ENCODE assay signal across 8 cellular contexts in genomic region chr13:27425918-27426630, GRCh38. TPM values are rescaled to one million over a fixed set of nuclear protein-coding genes. Genes with fewer than 3 reads are reported as not detected.
A peak's percentile ranks its signal among the peaks of the same experiment; 100 is the strongest.
DNase-seq lines count a peak whose midpoint lies in the region; ATAC-seq, FAIRE-seq and TF ChIP-seq lines count a peak whose summit lies in the region.

No MANE protein-coding gene starts in this region.

- peak; percentile 41 to 54 (median 54); a peak in 5 of 6 replicates for TF ChIP-seq CTCF in K562 (IDR thresholded peaks at IDR 0.05 in 2 of 3, conservative IDR thresholded peaks at IDR 0.05 in 1 of 3; ENCODE audit: insufficient read depth in 2 of 3, low read depth in 1 of 3, low read length in 3 of 3)

- peaks cover 32 to 43% of the 10 kb centered on the region in 2 experiments for H3K4me1 ChIP-seq in K562 (replicated peaks in 1 of 2; ENCODE audit: control insufficient read depth in 2 of 2, insufficient read depth in 2 of 2, low read length in 2 of 2)
- peaks cover 20% of the 10 kb centered on the region for H3K4me1 ChIP-seq in iPS-18a (ENCODE audit: control insufficient read depth, low read depth, low read length)
- H3K4me1 ChIP-seq in small intestine (ENCODE audit: control insufficient read depth in 2 of 2, insufficient read depth in 1 of 2, low read depth in 1 of 2, low read length in 1 of 2) = peaks cover 0 to 9% of the 10 kb centered on the region in 2 donors

- peak overlapping the region; percentile 83 for H3K4me3 ChIP-seq in GM08714 (ENCODE audit: low read length)
- H3K4me3 ChIP-seq in K562 = peak overlapping the region; percentile 65
- H3K4me3 ChIP-seq in iPS-18a (ENCODE audit: low read length) = peak overlapping the region; percentile 72
- peak overlapping the region; percentile 10 to 68 for H3K4me3 ChIP-seq in small intestine (ENCODE audit: low read depth in 1 of 2, low read length in 2 of 2)

- H3K79me2 ChIP-seq in K562 (ENCODE audit: control insufficient read depth, insufficient read depth, low read length) = peaks cover 60% of the 10 kb centered on the region

- peaks cover 7% of the 10 kb centered on the region; the same call in 1 of the 2 replicates for H4K20me1 ChIP-seq in K562 (replicated peaks; ENCODE audit: control insufficient read depth, insufficient read depth, low read length)

- peaks cover 49% of the 10 kb centered on the region for H3K36me3 ChIP-seq in K562 (ENCODE audit: control insufficient read depth, insufficient read depth, low read length)
- peaks cover 34% of the 10 kb centered on the region for H3K36me3 ChIP-seq in iPS-18a (ENCODE audit: control insufficient read depth, low read depth, low read length)
- H3K36me3 ChIP-seq in small intestine (ENCODE audit: control insufficient read depth in 2 of 2, insufficient read depth in 2 of 2, low read length in 2 of 2) = no peaks in the 10 kb centered on the region

- in situ Hi-C loops in K562 (cut with MboI) = no loop called here

- BruUV-seq in K562 (replicated peaks; lab: Mats Ljungman, UMichigan) = no TSS peak

- H2AFZ ChIP-seq in K562 (ENCODE audit: low read depth, low read length) = peak overlapping the region; percentile 49; the same call in 1 of the 2 replicates

- no peaks in the 10 kb centered on the region for H3K9me3 ChIP-seq in K562 (replicated peaks; ENCODE audit: control insufficient read depth, insufficient read depth, low read depth, low read length)
- no peaks in the 10 kb centered on the region for H3K9me3 ChIP-seq in iPS-18a (ENCODE audit: control insufficient read depth, low read depth, low read length)
- no peaks in the 10 kb centered on the region for H3K9me3 ChIP-seq in small intestine (ENCODE audit: control insufficient read depth, low read depth)

- TF ChIP-seq EP300 in K562 (IDR thresholded peaks at IDR 0.05; ENCODE audit: low read length) = no peak

- no peaks in the 10 kb centered on the region for H3K9me1 ChIP-seq in K562 (ENCODE audit: control insufficient read depth, insufficient read depth, low read length)

- peak overlapping the region; percentile 88 to 98; a peak in 3 of 4 replicates for H3K9ac ChIP-seq in K562 (ENCODE audit: insufficient read depth in 1 of 2, low read depth in 2 of 2, low read length in 2 of 2)
- H3K9ac ChIP-seq in iPS-18a (ENCODE audit: low read length) = no peak overlapping the region

- H3K27ac ChIP-seq in K562 (ENCODE audit: extremely low read depth, low read depth, low read length) (peak overlapping the region; percentile 85), iPS-18a (ENCODE audit: low read length) (no peak overlapping the region), small intestine (ENCODE audit: low read depth in 1 of 2, low read length in 1 of 2) (peak overlapping the region; percentile 89 to 98)

- POLR2A ChIA-PET in K562 (lab: Yijun Ruan, JAX) = interaction anchor here (0.5 to 3.0 kb wide), 4 partner anchors 9 to 443 kb away, joined by 3 to 16 read pairs (median 8); partner anchors contain the start of gene MTIF3

- peak overlapping the region; percentile 98 for H3K4me2 ChIP-seq in K562 (ENCODE audit: insufficient read depth, low read length)

- peak; percentile 68 for DNase-seq in NCI-H1092 treated with DMSO at 0.1 percent for 48 hours (lab: John Stamatoyannopoulos, UW)
- DNase-seq in T-helper 22 cell (ENCODE audit: low read depth) = peak; percentile 75
- DNase-seq in K562 (ENCODE audit: extremely low read depth in 1 of 4, low spot score in 3 of 4) = peak; percentile 38 to 81 (median 50)
- DNase-seq in small intestine = peak; percentile 95
- DNase-seq in NCI-H345 treated with DMSO at 0.1 percent for 48 hours (lab: John Stamatoyannopoulos, UW; ENCODE audit: unreplicated experiment) = no peak

- CTCF ChIA-PET in K562 (lab: Yijun Ruan, JAX; ENCODE audit: low intra/inter-chr PET ratio) = no interaction called here

- peak; percentile 56 for ATAC-seq in HG02571 (IDR thresholded peaks at IDR 0.05; ENCODE audit: unreplicated experiment)
- ATAC-seq in K562 = peak; percentile 76

- intact Hi-C loops in K562 (cut with micrococcal nuclease) = loop anchor here (2.0 kb wide), 1 partner anchor 25 kb away; the partner anchor contains the start of gene MTIF3

- peak; percentile 65 for TF ChIP-seq POLR2A in K562 (conservative IDR thresholded peaks at IDR 0.05)

- no peaks in the 10 kb centered on the region for H3K27me3 ChIP-seq in K562 (ENCODE audit: control insufficient read depth in 2 of 2, insufficient read depth in 2 of 2, low read length in 2 of 2)
- peaks cover 16% of the 10 kb centered on the region for H3K27me3 ChIP-seq in iPS-18a (ENCODE audit: control insufficient read depth, insufficient read depth, low read length)
- no peaks in the 10 kb centered on the region for H3K27me3 ChIP-seq in small intestine (ENCODE audit: control insufficient read depth in 2 of 2, insufficient read depth in 2 of 2, low read length in 2 of 2)

- FAIRE-seq in K562 (lab: Jason Lieb, UNC) = peak; percentile 80
- no peak for FAIRE-seq in small intestine (lab: Jason Lieb, UNC)

- 2% methylated on average over 14 of the region's 17 CpGs for WGBS in K562 (ENCODE audit: insufficient coverage, low coverage, missing lambda C conversion rate)
- 5 to 17% (median 5%) methylated on average over 17 of the region's 17 CpGs for WGBS in small intestine, 3 donors

- peak in 1 of 2 experiments; percentile 7; a peak in 1 of 4 replicates for TF ChIP-seq RAD21 in K562 (CRISPR knock-in tag; conservative IDR thresholded peaks at IDR 0.05 in 1 of 2, IDR thresholded peaks at IDR 0.05 in 1 of 2)

TF ChIP-seq in K562, 482 proteins besides CTCF, POLR2A, EP300 and RAD21 (continues in another document):
- no peak for TF ChIP-seq PHTF2 (CRISPR knock-in tag; IDR thresholded peaks at IDR 0.05)
- no peak for TF ChIP-seq ZNF449 (CRISPR knock-in tag; IDR thresholded peaks at IDR 0.05)
- TF ChIP-seq TCF7L2 (IDR thresholded peaks at IDR 0.05; ENCODE audit: low read depth, low read length) = no peak
- TF ChIP-seq SETDB1 (IDR thresholded peaks at IDR 0.05; ENCODE audit: low read length) = no peak
- TF ChIP-seq ZNF431 (CRISPR knock-in tag; IDR thresholded peaks at IDR 0.05) = no peak
- no peak for TF ChIP-seq RB1 (IDR thresholded peaks at IDR 0.05; ENCODE audit: low read depth)
- peak; percentile 48; the same call in 1 of the 2 replicates for TF ChIP-seq BCOR (IDR thresholded peaks at IDR 0.05)
- TF ChIP-seq PRMT5 (CRISPR knock-in tag; IDR thresholded peaks at IDR 0.05) = no peak

RNA-seq across cellular contexts. Expression of gene GTF3A, which starts 1.7 kb away (rescaled TPM):
- total RNA-seq in K562 (2011; cell fraction: chromatin; rRNA removed; ENCODE audit: low replicate concordance) = 33.9 and 37.6 TPM in 2 replicates
- total RNA-seq in K562 (2011; cell fraction: nucleolus; rRNA removed) = 30.0 and 31.3 TPM in 2 replicates
- total RNA-seq in K562 (2011; cell fraction: nucleoplasm; rRNA removed) = 35.6 and 63.0 TPM in 2 replicates
- 197 and 224 TPM in 2 replicates for total RNA-seq in K562 (2014; rRNA removed)
- total RNA-seq in K562 (2014; rRNA removed; fragmentation: Illumina TruSeq; extraction: Trizol) = 239 and 267 TPM in 2 replicates
- total RNA-seq in K562 (2015; rRNA removed; fragmentation: Illumina TruSeq; extraction: Trizol) = 184 and 203 TPM in 2 replicates
- total RNA-seq in K562 (2021) = 152 and 160 TPM in 2 replicates
- polyA plus RNA-seq in K562 (2011; rRNA removed) = 126 and 174 TPM in 2 replicates
- polyA plus RNA-seq in K562 (2011; cell fraction: cytosol; rRNA removed) = 69.8 and 130 TPM in 2 replicates
- 73.0 and 80.9 TPM in 2 replicates for polyA plus RNA-seq in K562 (2011; cell fraction: nucleus; rRNA removed)
- 119 and 134 TPM in 2 replicates for polyA plus RNA-seq in K562 (2012)
- polyA plus RNA-seq in K562 (2014; fragmentation: Illumina TruSeq; extraction: Trizol) = 261 and 303 TPM in 2 replicates
- polyA plus RNA-seq in K562 (2014; fragmentation: Nextera tagmentation; extraction: Ambion mirVana) = 10 to 100 TPM; 47.5 to 63.9 TPM
- 161 and 162 TPM in 2 replicates for polyA plus RNA-seq in K562 (2014; rRNA removed)
- polyA minus RNA-seq in K562 (2011; rRNA and poly(A)+ RNA removed) = 101 and 123 TPM in 2 replicates
- polyA minus RNA-seq in K562 (2011; cell fraction: cytosol; rRNA and poly(A)+ RNA removed) = 51.2 and 61.3 TPM in 2 replicates
- 41.2 and 50.1 TPM in 2 replicates for polyA minus RNA-seq in K562 (2011; cell fraction: nucleus; rRNA and poly(A)+ RNA removed)
- 100 to 1,000 TPM in 2 of 3 donors, 10 to 100 TPM in 1; 98.2 to 129 (median 126) TPM for polyA plus RNA-seq in small intestine

RNA-seq across cellular contexts. Expression of gene MTIF3, which starts 24.3 kb away (rescaled TPM):
- total RNA-seq in K562 (2011; cell fraction: chromatin; rRNA removed; ENCODE audit: low replicate concordance) = 9.9 and 21.4 TPM in 2 replicates
- total RNA-seq in K562 (2011; cell fraction: nucleolus; rRNA removed) = 6.2 and 8.7 TPM in 2 replicates
- total RNA-seq in K562 (2011; cell fraction: nucleoplasm; rRNA removed) = 13.3 and 17.4 TPM in 2 replicates
- total RNA-seq in K562 (2014; rRNA removed) (34.6 and 46.1 TPM in 2 replicates), K562 (2014; rRNA removed; fragmentation: Illumina TruSeq; extraction: Trizol) (43.9 and 53.6 TPM in 2 replicates), K562 (2015; rRNA removed; fragmentation: Illumina TruSeq; extraction: Trizol) (41.2 and 44.4 TPM in 2 replicates), K562 (2021) (20.4 and 23.5 TPM in 2 replicates)
- polyA plus RNA-seq in K562 (2011; rRNA removed) (35.9 and 40.8 TPM in 2 replicates), K562 (2014; fragmentation: Illumina TruSeq; extraction: Trizol) (58.1 and 73.6 TPM in 2 replicates), K562 (2014; fragmentation: Nextera tagmentation; extraction: Ambion mirVana) (10 to 100 TPM; 62.0 to 71.2 TPM), K562 (2014; rRNA removed) (45.2 and 47.5 TPM in 2 replicates), small intestine (100 to 1,000 TPM in 2 of 3 donors, 10 to 100 TPM in 1; 82.2 to 149 (median 138) TPM)
- polyA plus RNA-seq in K562 (2011; cell fraction: cytosol; rRNA removed) = 20.1 and 34.4 TPM in 2 replicates
- 13.5 and 20.6 TPM in 2 replicates for polyA plus RNA-seq in K562 (2011; cell fraction: nucleus; rRNA removed)
- 31.5 and 40.7 TPM in 2 replicates for polyA plus RNA-seq in K562 (2012)
- polyA minus RNA-seq in K562 (2011; rRNA and poly(A)+ RNA removed) = 23.6 and 32.2 TPM in 2 replicates
- polyA minus RNA-seq in K562 (2011; cell fraction: cytosol; rRNA and poly(A)+ RNA removed) = 8.9 and 11.3 TPM in 2 replicates
- 7.8 and 16.4 TPM in 2 replicates for polyA minus RNA-seq in K562 (2011; cell fraction: nucleus; rRNA and poly(A)+ RNA removed)
